ENCODE assay signal across 22 cellular contexts in genomic region chr5:149262315-149262714, GRCh38.
"Had no signal": no experiment of that assay in that cellular context is flagged by ENCODE, and none has a peak within 500 bp of the region (broad histone marks: within the 10 kb centered on the region; RNA-seq: fewer than 3 reads in every experiment).

No MANE protein-coding gene starts in this region.

- FAIRE-seq: kidney had no signal

- H3K36me3 ChIP-seq: neural progenitor cell, upper lobe of left lung had no signal

- H3K4me1 ChIP-seq: gastrocnemius medialis, neural progenitor cell, testis, upper lobe of left lung had no signal

- H3K4me3 Mint-ChIP-seq: naive thymus-derived CD4-positive, alpha-beta T cell; nephron; neural progenitor cell; stimulated activated memory B cell treated with anti-CD40 and anti-IgM and Interleukin-4, amounts not matched to agents 10 μg/mL and 1 μg/mL and 100 μg/mL, for 72 hours had no signal

- H3K4me3 ChIP-seq: gastrocnemius medialis, heart left ventricle, hepatocyte, neural progenitor cell, testis, tibial nerve, upper lobe of left lung had no signal

- H3K27ac Mint-ChIP-seq: naive thymus-derived CD4-positive, alpha-beta T cell; nephron; neural progenitor cell; progenitor cell of endocrine pancreas; stimulated activated memory B cell treated with anti-CD40 and anti-IgM and Interleukin-4, amounts not matched to agents 10 μg/mL and 1 μg/mL and 100 μg/mL, for 72 hours had no signal

- H3K4me1 Mint-ChIP-seq: nephron, neural progenitor cell had no signal

- H3K27me3 ChIP-seq: heart left ventricle, testis, upper lobe of left lung had no signal

- H3K9me3 Mint-ChIP-seq: neural progenitor cell had no signal

- ATAC-seq: esophagus mucosa; gastrocnemius medialis; heart left ventricle; naive thymus-derived CD4-positive, alpha-beta T cell; sciatic nerve; stimulated activated memory B cell treated with anti-CD40 and anti-IgM and Interleukin-4, amounts not matched to agents 10 μg/mL and 1 μg/mL and 100 μg/mL, for 72 hours; stimulated activated naive CD8-positive, alpha-beta T cell treated with anti-CD3 and anti-CD28 coated beads, Interleukin-15, Interleukin-2, amounts not matched to agents 100 U/mL and 50 U/mL, for 24 hours had no signal

- DNase-seq: cortex of kidney; gastrocnemius medialis; heart left ventricle; kidney; mesendoderm; midbrain; naive thymus-derived CD4-positive, alpha-beta T cell; stimulated activated CD4-positive, alpha-beta T cell treated with anti-CD3 and anti-CD28 coated beads, Interleukin-2, amount 100 ng/mL, for 24 hours; stimulated activated CD4-positive, alpha-beta T cell treated with anti-CD3 and anti-CD28 coated beads, Interleukin-4, amount 100 ng/mL, for 24 hours; stimulated activated naive CD8-positive, alpha-beta T cell treated with anti-CD3 and anti-CD28 coated beads, Interleukin-15, Interleukin-2, amounts not matched to agents 100 U/mL and 50 U/mL, for 24 hours; testis; upper lobe of left lung had no signal

- H3K36me3 Mint-ChIP-seq: naive thymus-derived CD4-positive, alpha-beta T cell; neural progenitor cell; stimulated activated memory B cell treated with anti-CD40 and anti-IgM and Interleukin-4, amounts not matched to agents 10 μg/mL and 1 μg/mL and 100 μg/mL, for 72 hours had no signal

- H3K27ac ChIP-seq: epithelial cell of prostate, gastrocnemius medialis, heart left ventricle, hepatocyte, neural progenitor cell, parathyroid adenoma, testis, tibial nerve, upper lobe of left lung had no signal

- H3K9me3 ChIP-seq: gastrocnemius medialis, heart left ventricle, testis, tibial nerve, upper lobe of left lung had no signal
